In the genomic region with DNA sequence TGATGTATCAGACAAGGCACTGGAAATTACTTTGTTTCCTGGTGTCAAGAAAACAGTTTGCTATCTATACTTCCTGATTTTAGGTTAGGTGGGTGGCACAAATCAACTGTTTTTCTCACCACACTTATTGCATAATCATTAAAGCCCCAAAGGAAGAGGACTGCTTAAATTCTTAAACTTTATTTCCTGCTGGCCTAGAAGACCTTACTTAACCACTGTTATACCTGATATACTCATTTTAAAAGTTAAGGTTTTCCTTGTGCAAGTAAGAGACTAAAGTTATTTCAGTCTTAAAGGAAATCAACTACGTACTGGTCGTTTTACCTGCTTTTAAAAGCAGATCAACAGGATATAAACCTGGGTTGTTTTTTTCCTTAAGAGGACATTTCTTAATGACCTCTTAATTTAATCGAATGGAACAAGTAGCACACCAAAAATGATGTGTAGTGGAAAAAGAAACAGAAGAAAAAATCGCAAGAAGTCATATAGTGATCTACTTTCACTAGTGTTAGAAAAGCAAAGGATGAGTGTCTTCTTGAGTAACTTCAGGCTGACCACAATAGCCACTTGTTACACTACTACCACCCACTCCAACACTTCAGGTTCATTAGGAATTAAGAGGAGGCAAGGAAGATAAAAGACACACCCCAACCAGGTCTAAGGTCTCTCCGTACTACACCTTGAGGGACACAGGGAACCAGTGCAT, we compare ENCODE assay signal across 8 cellular contexts. TPM values are rescaled to one million over a fixed set of nuclear protein-coding genes. Genes with fewer than 3 reads are reported as not detected.
A peak's percentile ranks its signal among the peaks of the same experiment; 100 is the strongest.
DNase-seq lines count a peak whose midpoint lies in the region; ATAC-seq, FAIRE-seq and TF ChIP-seq lines count a peak whose summit lies in the region.

No MANE protein-coding gene starts in this region.

- intact Hi-C loops in PC-9 (cut with micrococcal nuclease; ENCODE audit: unreplicated experiment), result loop anchor here (2.0 kb wide), 2 partner anchors 61 to 91 kb away; no protein-coding TSS in a partner anchor

- H3K9me3 Mint-ChIP-seq in memory B cell, result no peaks in the 10 kb centered on the region

- ATAC-seq in activated CD4-positive, CD25-positive, alpha-beta regulatory T cell treated with anti-CD3 and anti-CD28 coated beads, Interleukin-2, amount 50 U/mL, for 24 hours, result peak; percentile 78
- peak; percentile 12 for ATAC-seq in memory B cell (ENCODE audit: low read depth)
- ATAC-seq in HG03108 (IDR thresholded peaks at IDR 0.05; ENCODE audit: unreplicated experiment), result no peak

- POLR2A ChIA-PET in PC-9 (lab: Charles Lee; ENCODE audit: unreplicated experiment), result no interaction called here

- peaks cover 3% of the 10 kb centered on the region; the same call in 1 of the 2 replicates for H3K9me2 ChIP-seq in PC-9 (ENCODE audit: insufficient read depth)

- no peaks in the 10 kb centered on the region for H3K27me3 Mint-ChIP-seq in memory B cell

- 4% methylated on average over 5 of the region's 5 CpGs for WGBS in urinary bladder

- peak overlapping the region; percentile 97 for H3K4me2 ChIP-seq in PC-9

- H2AFZ ChIP-seq in PC-9, result peak overlapping the region; percentile 93; the same call in 1 of the 2 replicates

- TF ChIP-seq CTCF in PC-9 (conservative IDR thresholded peaks at IDR 0.05) (no peak), D721Med (IDR thresholded peaks at IDR 0.05; ENCODE audit: insufficient read depth, missing control alignments) (no peak)

- H3K4me3 Mint-ChIP-seq in memory B cell, result peak overlapping the region; percentile 98

- no peaks in the 10 kb centered on the region for H3K27me3 ChIP-seq in PC-9 (ENCODE audit: insufficient read depth, low read depth)

- DNase-seq in activated CD4-positive, CD25-positive, alpha-beta regulatory T cell (lab: John Stamatoyannopoulos, UW), result no peak
- DNase-seq in PC-9 (peak in 1 of 2 experiments; percentile 65), memory B cell (ENCODE audit: low spot score in 2 of 2) (peak in 1 of 2 donors; percentile 8), D721Med (ENCODE audit: insufficient read length, low spot score) (no peak)

- peak overlapping the region; percentile 95 for H3K4me3 ChIP-seq in PC-9
- peak overlapping the region; percentile 92 for H3K4me3 ChIP-seq in urinary bladder (ENCODE audit: low read depth, low read length)

- H3K4me1 ChIP-seq in PC-9 (replicated peaks; ENCODE audit: insufficient read depth) (peaks cover 17% of the 10 kb centered on the region), urinary bladder (ENCODE audit: insufficient read depth) (no peaks in the 10 kb centered on the region)

- CTCF ChIA-PET in PC-9 (lab: Charles Lee), result interaction anchor here (0.6 kb wide), 1 partner anchor 27 kb away, joined by 7 read pairs; no protein-coding TSS in a partner anchor

- TSS peak; percentile 28 for BruUV-seq in PC-9 (replicated peaks; lab: Mats Ljungman, UMichigan)

- peak overlapping the region; percentile 98 for H3K27ac Mint-ChIP-seq in memory B cell

- H3K36me3 Mint-ChIP-seq in memory B cell, result peaks cover 4% of the 10 kb centered on the region

- no peaks in the 10 kb centered on the region for H3K9me3 ChIP-seq in PC-9 (ENCODE audit: insufficient read depth, low read depth)

- peaks cover 52% of the 10 kb centered on the region for H3K4me1 Mint-ChIP-seq in memory B cell

- no peak for FAIRE-seq in D721Med (lab: Jason Lieb, UNC)

- H3K27ac ChIP-seq in PC-9, result peak overlapping the region; percentile 64
- peak overlapping the region; percentile 75 for H3K27ac ChIP-seq in cingulate gyrus (ENCODE audit: low read depth, low read length)
- peak overlapping the region; percentile 83 for H3K27ac ChIP-seq in urinary bladder (ENCODE audit: low read depth)

- H3K36me3 ChIP-seq in PC-9 (ENCODE audit: low read depth) (0 out of 2 replicates have a peak, but pooled peaks cover 3% of the 10 kb centered on the region), urinary bladder (ENCODE audit: insufficient read depth) (no peaks in the 10 kb centered on the region)

- peaks cover 55% of the 10 kb centered on the region for H4K20me1 ChIP-seq in PC-9 (ENCODE audit: insufficient read depth)

- no peaks in the 10 kb centered on the region for H3F3A ChIP-seq in PC-9 (ENCODE audit: insufficient read depth, low read depth)

- peaks cover 60% of the 10 kb centered on the region for H3K79me2 ChIP-seq in PC-9 (ENCODE audit: low read depth)

RNA-seq across cellular contexts. Expression of gene CLINT1, which starts 1.0 kb away (rescaled TPM):
- total RNA-seq in PC-9 (2021) (79.7 and 95.8 TPM in 2 replicates), urinary bladder (131 TPM)
- 46.8 TPM for polyA plus RNA-seq in urinary bladder
